Comparison of ENCODE assay signal across 18 cellular contexts in the genomic region with DNA sequence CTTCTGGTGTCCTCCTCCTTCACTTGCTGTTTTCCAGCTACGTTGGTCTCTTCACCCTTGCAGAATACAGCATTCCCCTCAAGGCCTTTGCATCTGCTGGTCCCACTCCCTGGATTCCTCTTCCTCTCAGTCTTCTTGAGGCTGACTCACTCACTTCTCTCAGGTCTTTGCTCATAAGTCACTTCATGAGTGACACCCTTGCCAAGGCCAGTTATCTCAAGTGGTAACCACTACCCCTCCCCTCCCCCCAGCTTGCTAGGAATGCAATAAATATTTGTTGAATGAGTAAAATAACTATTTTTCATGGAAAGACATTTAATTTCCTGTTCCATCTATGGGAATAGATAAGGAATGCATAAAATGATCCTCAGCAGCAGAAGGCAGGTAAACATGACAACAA.
DNase-seq lines count a peak whose midpoint lies in the region; ATAC-seq, FAIRE-seq and TF ChIP-seq lines count a peak whose summit lies in the region.
"Had no signal": no experiment of that assay in that cellular context is flagged by ENCODE, and none has a peak within 500 bp of the region (broad histone marks: within the 10 kb centered on the region; RNA-seq: fewer than 3 reads in every experiment).

No MANE protein-coding gene starts in this region.

- no peak for TF ChIP-seq POLR2A in H54 (IDR thresholded peaks at IDR 0.05; ENCODE audit: low read depth, low read length)

- TF ChIP-seq CTCF in RWPE2 (IDR thresholded peaks at IDR 0.05; ENCODE audit: poor library complexity, severe bottlenecking): no peak
- no peak for TF ChIP-seq CTCF in fibroblast of mammary gland (conservative IDR thresholded peaks at IDR 0.05; ENCODE audit: control insufficient read depth, insufficient read depth, low read depth, low read length)
- TF ChIP-seq CTCF in kidney (IDR thresholded peaks at IDR 0.05; ENCODE audit: borderline replicate concordance, extremely low read depth, insufficient read depth): no peak

- H3K4me3 ChIP-seq in RWPE2 (ENCODE audit: severe bottlenecking) (no peak overlapping the region), fibroblast of mammary gland (ENCODE audit: control insufficient read depth, low read depth, low read length) (no peak overlapping the region), skeletal muscle satellite cell (ENCODE audit: low read length) (no peak overlapping the region), kidney (ENCODE audit: low read length in 2 of 2) (no peak overlapping the region)
- H3K4me3 ChIP-seq: coronary artery, GM12878, tibial artery had no signal

- H3K27me3 ChIP-seq in RWPE2 (ENCODE audit: insufficient read depth, poor library complexity, severe bottlenecking) (no peaks in the 10 kb centered on the region), skeletal muscle satellite cell (ENCODE audit: control insufficient read depth, insufficient read depth, low read length) (no peaks in the 10 kb centered on the region)
- H3K27me3 ChIP-seq: tibial artery had no signal

- FAIRE-seq in H54 (lab: Jason Lieb, UNC) (peak; percentile 92), kidney (lab: Jason Lieb, UNC) (no peak)
- FAIRE-seq: D721Med, frontal cortex, GM12878, GM19239 had no signal

- H3K4me1 ChIP-seq in RWPE2 (ENCODE audit: insufficient read depth, poor library complexity, severe bottlenecking) (peaks cover 49% of the 10 kb centered on the region), skeletal muscle satellite cell (ENCODE audit: control insufficient read depth, insufficient read depth, low read length) (peaks cover 23% of the 10 kb centered on the region), kidney (ENCODE audit: control insufficient read depth in 1 of 2, insufficient read depth in 1 of 2, low read depth in 1 of 2, low read length in 2 of 2) (no peaks in the 10 kb centered on the region)

- peak; percentile 93 for ATAC-seq in RWPE2 (ENCODE audit: low read depth)
- ATAC-seq in HG02763 (IDR thresholded peaks at IDR 0.05; ENCODE audit: unreplicated experiment): no peak
- no peak for ATAC-seq in GM21367 (IDR thresholded peaks at IDR 0.05; ENCODE audit: unreplicated experiment)
- no peak for ATAC-seq in HG02571 (IDR thresholded peaks at IDR 0.05; ENCODE audit: unreplicated experiment)
- ATAC-seq: GM12878, T-helper 17 cell had no signal

- DNase-seq in H54 (ENCODE audit: insufficient read length, low spot score) (peak; percentile 13), RWPE2 (ENCODE audit: low spot score) (peak; percentile 89), fibroblast of mammary gland (ENCODE audit: low read depth) (peak; percentile 66), kidney (no peak)
- DNase-seq: activated CD4-positive, alpha-beta memory T cell treated with anti-CD3 and anti-CD28 coated beads, Interleukin-2, amount 10 ng/mL, durations not matched to agents 7 days and 5 days; activated naive CD4-positive, alpha-beta T cell treated with anti-CD3 and anti-CD28 coated beads, Interleukin-2, amount 50 U/mL, for 16 hours; NCI-H2081; T-helper 17 cell; tibial artery had no signal

- H3K9me3 ChIP-seq in RWPE2 (ENCODE audit: severe bottlenecking) (no peaks in the 10 kb centered on the region), skeletal muscle satellite cell (replicated peaks; ENCODE audit: low read length) (no peaks in the 10 kb centered on the region), kidney (ENCODE audit: control insufficient read depth in 1 of 2, low read length in 2 of 2) (no peaks in the 10 kb centered on the region)
- H3K9me3 ChIP-seq: tibial artery had no signal

- H3K36me3 ChIP-seq in RWPE2 (ENCODE audit: low read depth) (no peaks in the 10 kb centered on the region), skeletal muscle satellite cell (ENCODE audit: insufficient read depth, low read length) (no peaks in the 10 kb centered on the region), kidney (ENCODE audit: control insufficient read depth in 1 of 2, insufficient read depth in 2 of 2, low read length in 2 of 2) (no peaks in the 10 kb centered on the region)
- H3K36me3 ChIP-seq: tibial artery had no signal

- peak overlapping the region; percentile 96 for H3K27ac ChIP-seq in RWPE2 (ENCODE audit: poor library complexity, severe bottlenecking)
- no peak overlapping the region for H3K27ac ChIP-seq in kidney (ENCODE audit: low read depth in 2 of 2, low read length in 2 of 2)
- H3K27ac ChIP-seq: coronary artery, tibial artery had no signal

- intact Hi-C loops in kidney (cut with DNase I): no loop called here

- peak overlapping the region; percentile 12 for H3K4me2 ChIP-seq in skeletal muscle satellite cell (ENCODE audit: low read length)

- H3K9ac ChIP-seq in skeletal muscle satellite cell (ENCODE audit: low read depth, low read length) (no peak overlapping the region), kidney (ENCODE audit: low read length in 2 of 2) (no peak overlapping the region)
